Comparison of ENCODE assay signal across 31 cellular contexts in the genomic region with DNA sequence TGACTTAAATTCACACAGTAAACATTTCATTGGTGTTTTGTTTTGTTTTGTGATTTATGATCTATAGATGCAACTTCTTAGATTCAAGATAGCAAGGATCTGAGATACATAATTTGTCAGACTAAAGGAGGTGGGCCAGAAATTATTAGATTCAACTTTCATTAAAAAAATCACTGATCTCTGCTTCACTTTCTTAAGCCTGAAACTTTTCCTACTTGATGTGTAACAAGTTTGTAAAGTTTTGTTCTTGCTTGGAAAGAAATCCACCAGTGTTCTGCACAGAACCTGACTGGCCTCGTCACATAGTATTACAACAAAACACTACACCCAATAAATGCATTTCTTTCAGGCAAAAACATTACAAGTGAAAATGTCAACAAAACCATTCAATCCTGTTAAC. TPM values are rescaled to one million over a fixed set of nuclear protein-coding genes. Genes with fewer than 3 reads are reported as not detected.
DNase-seq lines count a peak whose midpoint lies in the region; ATAC-seq, FAIRE-seq and TF ChIP-seq lines count a peak whose summit lies in the region.
"Had no signal": no experiment of that assay in that cellular context is flagged by ENCODE, and none has a peak within 500 bp of the region (broad histone marks: within the 10 kb centered on the region; RNA-seq: fewer than 3 reads in every experiment).

No MANE protein-coding gene starts in this region.

- TF ChIP-seq EP300 in gastroesophageal sphincter (IDR thresholded peaks at IDR 0.05) (no peak), transverse colon (IDR thresholded peaks at IDR 0.05; ENCODE audit: low read depth) (no peak)

- peak; percentile 47 for FAIRE-seq in G401.6 (lab: Jason Lieb, UNC)

- TF ChIP-seq CTCF in WTC11 (IDR thresholded peaks at IDR 0.05): no peak
- TF ChIP-seq CTCF in gastroesophageal sphincter (IDR thresholded peaks at IDR 0.05): no peak
- TF ChIP-seq CTCF in transverse colon (IDR thresholded peaks at IDR 0.05): no peak

- H3K27me3 ChIP-seq in iPS-15b (ENCODE audit: control insufficient read depth, insufficient read depth, low read length) (peaks cover 17% of the 10 kb centered on the region), neuron (ENCODE audit: insufficient read depth, low read length) (no peaks in the 10 kb centered on the region), gastroesophageal sphincter (no peaks in the 10 kb centered on the region), transverse colon (peaks cover 89% of the 10 kb centered on the region)
- H3K27me3 ChIP-seq: BE2C, vagina had no signal

- H3K27ac ChIP-seq in gastroesophageal sphincter (no peak overlapping the region), transverse colon (no peak overlapping the region)
- H3K27ac ChIP-seq: spleen, WERI-Rb-1 had no signal

- peaks cover 66% of the 10 kb centered on the region for H3K4me1 Mint-ChIP-seq in WTC11

- H3K4me1 ChIP-seq in iPS-15b (ENCODE audit: control insufficient read depth, insufficient read depth, low read length) (peaks cover 35% of the 10 kb centered on the region), neuron (ENCODE audit: insufficient read depth, low read length) (peaks cover 22% of the 10 kb centered on the region), gastroesophageal sphincter (peaks cover 0 to 47% (median 13%) of the 10 kb centered on the region in 3 donors), transverse colon (peaks cover 5 to 37% (median 11%) of the 10 kb centered on the region in 4 donors)

- H3K9me3 ChIP-seq in iPS-15b (ENCODE audit: control insufficient read depth, insufficient read depth, low read length) (no peaks in the 10 kb centered on the region), neuron (ENCODE audit: low read length) (no peaks in the 10 kb centered on the region), gastroesophageal sphincter (no peaks in the 10 kb centered on the region), transverse colon (no peaks in the 10 kb centered on the region)
- H3K9me3 ChIP-seq: BE2C, mucosa of descending colon, spleen, vagina had no signal

- in situ Hi-C loops in transverse colon (cut with MboI; ENCODE audit: low pct_ligation_motif_present in 1 of 4, low pct_unique_long_range_greater_than_20kb in 1 of 4, low sequenced_read_pairs in 3 of 4): loop anchor here in 1 of 4 donors (25.0 kb wide), 1 partner anchor 799 kb away; a partner anchor contains a TSS

- CTCF ChIA-PET in WTC11 (lab: Charles Lee): no interaction called here

- H3K9ac ChIP-seq in iPS-15b (ENCODE audit: low read depth, low read length): no peak overlapping the region

- peak overlapping the region; percentile 40; the same call in 1 of the 2 replicates for H3K27ac Mint-ChIP-seq in WTC11
- H3K27ac Mint-ChIP-seq: activated CD4-positive, alpha-beta T cell treated with anti-CD3 and anti-CD28 coated beads, Interleukin-2, amount 10 ng/mL, durations not matched to agents 7 days and 5 days; activated CD8-positive, alpha-beta memory T cell treated with anti-CD3 and anti-CD28 coated beads, Interleukin-2, amount 10 ng/mL, durations not matched to agents 7 days and 5 days; activated naive CD4-positive, alpha-beta T cell treated with anti-CD3 and anti-CD28 coated beads, Interleukin-2, amount 10 ng/mL, durations not matched to agents 7 days and 5 days; dendritic cell treated with granulocyte-macrophage colony-stimulating factor and Interleukin-4, amounts not matched to agents 40 ng/mL and 50 ng/mL, for 4 days; stimulated activated effector memory CD8-positive, alpha-beta T cell treated with anti-CD3 and anti-CD28 coated beads, Interleukin-12 subunit alpha, Interleukin-12 subunit beta, amount 100 ng/mL, for 72 hours; T-helper 2 cell treated with Interferon-gamma antibody and Interleukin-4, amounts not matched to agents 5 μg/mL and 100 μg/mL, for 36 hours had no signal

- H2AFZ ChIP-seq in neuron (ENCODE audit: low read depth, low read length): no peak overlapping the region

- H3K9me3 Mint-ChIP-seq in WTC11: no peaks in the 10 kb centered on the region
- H3K9me3 Mint-ChIP-seq: activated CD4-positive, alpha-beta T cell treated with anti-CD3 and anti-CD28 coated beads, Interleukin-2, amount 10 ng/mL, durations not matched to agents 7 days and 5 days; activated naive CD4-positive, alpha-beta T cell treated with anti-CD3 and anti-CD28 coated beads, Interleukin-2, amount 10 ng/mL, durations not matched to agents 7 days and 5 days; dendritic cell treated with granulocyte-macrophage colony-stimulating factor and Interleukin-4, amounts not matched to agents 40 ng/mL and 50 ng/mL, for 4 days; stimulated activated effector memory CD8-positive, alpha-beta T cell treated with anti-CD3 and anti-CD28 coated beads, Interleukin-12 subunit alpha, Interleukin-12 subunit beta, amount 100 ng/mL, for 72 hours; T-helper 2 cell treated with Interferon-gamma antibody and Interleukin-4, amounts not matched to agents 5 μg/mL and 100 μg/mL, for 36 hours had no signal

- POLR2A ChIA-PET in WTC11 (lab: Charles Lee): interaction anchor here (0.6 to 2.3 kb wide), 3 partner anchors 13 to 181 kb away, joined by 3 to 10 read pairs (median 8); a partner anchor contains a TSS

- no peaks in the 10 kb centered on the region for H3K36me3 Mint-ChIP-seq in WTC11
- H3K36me3 Mint-ChIP-seq: activated CD8-positive, alpha-beta memory T cell treated with anti-CD3 and anti-CD28 coated beads, Interleukin-2, amount 10 ng/mL, durations not matched to agents 7 days and 5 days; activated naive CD4-positive, alpha-beta T cell treated with anti-CD3 and anti-CD28 coated beads, Interleukin-2, amount 10 ng/mL, durations not matched to agents 7 days and 5 days; stimulated activated effector memory CD8-positive, alpha-beta T cell treated with anti-CD3 and anti-CD28 coated beads, Interleukin-12 subunit alpha, Interleukin-12 subunit beta, amount 100 ng/mL, for 72 hours had no signal

- WGBS in gastroesophageal sphincter (ENCODE audit: low coverage in 1 of 2), 2 donors: 88 to 89% methylated on average over 1 of the region's 1 CpG
- 75 to 100% methylated on average over 1 of the region's 1 CpG for WGBS in transverse colon (ENCODE audit: low coverage in 1 of 2), 2 donors

- peak overlapping the region; percentile 86 for H3K4me3 Mint-ChIP-seq in WTC11
- H3K4me3 Mint-ChIP-seq: activated CD4-positive, alpha-beta T cell treated with anti-CD3 and anti-CD28 coated beads, Interleukin-2, amount 10 ng/mL, durations not matched to agents 7 days and 5 days; activated CD8-positive, alpha-beta memory T cell treated with anti-CD3 and anti-CD28 coated beads, Interleukin-2, amount 10 ng/mL, durations not matched to agents 7 days and 5 days; activated naive CD4-positive, alpha-beta T cell treated with anti-CD3 and anti-CD28 coated beads, Interleukin-2, amount 10 ng/mL, durations not matched to agents 7 days and 5 days; dendritic cell treated with granulocyte-macrophage colony-stimulating factor and Interleukin-4, amounts not matched to agents 40 ng/mL and 50 ng/mL, for 4 days; stimulated activated effector memory CD8-positive, alpha-beta T cell treated with anti-CD3 and anti-CD28 coated beads, Interleukin-12 subunit alpha, Interleukin-12 subunit beta, amount 100 ng/mL, for 72 hours; T-helper 2 cell treated with Interferon-gamma antibody and Interleukin-4, amounts not matched to agents 5 μg/mL and 100 μg/mL, for 36 hours had no signal

- H3K36me3 ChIP-seq in iPS-15b (ENCODE audit: control insufficient read depth, insufficient read depth, low read length): no peaks in the 10 kb centered on the region
- peaks cover 46% of the 10 kb centered on the region for H3K36me3 ChIP-seq in neuron (ENCODE audit: insufficient read depth, low read length)
- H3K36me3 ChIP-seq in gastroesophageal sphincter: no peaks in the 10 kb centered on the region
- H3K36me3 ChIP-seq in transverse colon: no peaks in the 10 kb centered on the region
- H3K36me3 ChIP-seq: BE2C, spleen, vagina, WERI-Rb-1 had no signal

- intact Hi-C loops in transverse colon (cut with DNase I; ENCODE audit: low total_unique reads): no loop called here

- no peak for TF ChIP-seq POLR2A in gastroesophageal sphincter (IDR thresholded peaks at IDR 0.05)
- no peak for TF ChIP-seq POLR2A in transverse colon (IDR thresholded peaks at IDR 0.05)

- DNase-seq in WTC11 (ENCODE audit: low spot score): no peak
- DNase-seq in SW480 (ENCODE audit: low spot score): no peak
- no peak for DNase-seq in transverse colon
- DNase-seq: activated CD4-positive, alpha-beta T cell treated with anti-CD3 and anti-CD28 coated beads, Interleukin-2, amount 10 ng/mL, durations not matched to agents 7 days and 5 days; activated CD8-positive, alpha-beta memory T cell treated with anti-CD3 and anti-CD28 coated beads, Interleukin-2, amount 10 ng/mL, durations not matched to agents 7 days and 5 days; activated naive CD4-positive, alpha-beta T cell treated with anti-CD3 and anti-CD28 coated beads, Interleukin-2, amount 10 ng/mL, durations not matched to agents 7 days and 5 days; amygdala; BE2C; central memory CD4-positive, alpha-beta T cell; COR-L47; DMS79 treated with DMSO at 0.1 percent for 48 hours; HCEC 1CT; KBM-7; left ventricle myocardium superior; MM.1S; mucosa of descending colon; NCI-H1436; nucleus accumbens; spleen; stimulated activated CD4-positive, alpha-beta T cell treated with anti-CD3 and anti-CD28 coated beads, Interleukin-2, amount 100 ng/mL, for 48 hours; WERI-Rb-1 had no signal

- no peak for ATAC-seq in WTC11
- ATAC-seq in HG03460 (IDR thresholded peaks at IDR 0.05; ENCODE audit: unreplicated experiment): no peak
- ATAC-seq in gastroesophageal sphincter: no peak
- ATAC-seq: activated CD8-positive, alpha-beta memory T cell treated with anti-CD3 and anti-CD28 coated beads, Interleukin-2, amount 10 ng/mL, durations not matched to agents 7 days and 5 days; left ventricle myocardium superior; stimulated activated effector memory CD8-positive, alpha-beta T cell treated with anti-CD3 and anti-CD28 coated beads, Interleukin-12 subunit alpha, Interleukin-12 subunit beta, amount 100 ng/mL, for 72 hours had no signal

- H3K4me3 ChIP-seq in iPS-15b (ENCODE audit: low read depth, low read length): peak overlapping the region; percentile 33
- peak overlapping the region; percentile 100 for H3K4me3 ChIP-seq in neuron (ENCODE audit: low read length)
- no peak overlapping the region for H3K4me3 ChIP-seq in gastroesophageal sphincter
- no peak overlapping the region for H3K4me3 ChIP-seq in transverse colon
- H3K4me3 ChIP-seq: mucosa of descending colon, spleen, vagina had no signal

- peaks cover 17% of the 10 kb centered on the region for H3K27me3 Mint-ChIP-seq in WTC11 (ENCODE audit: low read depth)

TF ChIP-seq in WTC11, 78 proteins besides CTCF, POLR2A, EP300 and RAD21 (continues in another document):
- TF ChIP-seq CREB1 (CRISPR knock-in tag; IDR thresholded peaks at IDR 0.05): no peak
- TF ChIP-seq CBFB (CRISPR knock-in tag; IDR thresholded peaks at IDR 0.05; ENCODE audit: low read depth): no peak
- TF ChIP-seq ETV6 (CRISPR knock-in tag; IDR thresholded peaks at IDR 0.05): no peak
- no peak for TF ChIP-seq TEAD1 (CRISPR knock-in tag; IDR thresholded peaks at IDR 0.05)
- TF ChIP-seq ZNF423 (CRISPR knock-in tag; IDR thresholded peaks at IDR 0.05): no peak

RNA-seq across cellular contexts. Expression of a gene that starts 12.4 kb away (rescaled TPM):
- total RNA-seq in WTC11 (2021) (9.4 to 12.9 TPM (median 11.8 TPM) in 3 replicates), gastroesophageal sphincter (1 to 10 TPM in 2 of 4 donors, under 1 TPM in 2; 0.74 to 6.5 (median 2.1) TPM), transverse colon (under 1 TPM in 2 of 4 donors, not detected in 2; 0.27 to 0.60 TPM)
- total RNA-seq: OCI-LY7 had no signal

RNA-seq across cellular contexts. Expression of a gene that starts 21.0 kb away (rescaled TPM):
- total RNA-seq in WTC11 (2021): 52.7 to 60.3 TPM (median 60.1 TPM) in 3 replicates
- total RNA-seq in gastroesophageal sphincter: 10 to 100 TPM; 27.2 to 52.1 (median 39.0) TPM
- 10 to 100 TPM; 12.0 to 43.0 (median 28.5) TPM for total RNA-seq in transverse colon

Comparison
In these comparisons a context has a peak if more than half of its experiments do, and no peak if none do; other contexts are left out.
1. H3K4me3 ChIP-seq: peak in iPS-15b (single experiment) and neuron (single experiment); none in gastroesophageal sphincter (0 of 2) and transverse colon (0 of 4).